In the genomic region with DNA sequence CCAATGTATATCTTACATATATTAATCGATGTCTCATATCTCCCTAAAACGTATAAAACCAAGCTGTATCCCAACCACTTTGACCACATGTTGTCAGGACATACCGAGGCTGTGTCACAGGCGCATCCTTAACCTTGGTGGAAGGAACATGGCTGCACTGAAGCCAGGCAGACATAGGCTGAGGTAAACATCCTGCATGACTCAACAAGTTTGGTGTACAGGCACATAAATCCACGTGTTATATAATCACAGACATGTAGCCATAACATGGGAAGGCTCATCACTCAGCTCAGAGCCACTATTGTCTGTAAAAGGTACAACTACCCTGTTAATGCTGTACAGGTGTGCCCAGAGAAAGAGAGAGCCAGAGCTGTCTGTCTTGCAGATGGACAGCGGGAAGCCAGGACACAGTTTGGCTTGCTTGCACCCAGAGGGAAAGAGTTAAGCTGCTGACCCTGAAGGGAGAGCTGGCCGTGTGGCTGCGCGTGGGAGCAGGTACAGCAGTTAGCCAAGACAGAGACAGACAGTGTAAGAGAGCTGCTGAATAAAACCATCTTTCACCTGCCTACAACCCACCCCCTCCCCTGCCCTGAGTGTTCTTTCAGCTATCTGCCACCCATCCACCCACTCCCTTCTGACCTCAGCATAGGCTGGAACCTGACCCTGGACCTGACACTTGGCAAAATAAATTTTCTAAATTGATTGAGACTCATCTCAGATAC, we compare ENCODE assay signal across 17 cellular contexts. TPM values are rescaled to one million over a fixed set of nuclear protein-coding genes. Genes with fewer than 3 reads are reported as not detected.
DNase-seq lines count a peak whose midpoint lies in the region; ATAC-seq, FAIRE-seq and TF ChIP-seq lines count a peak whose summit lies in the region.
"Had no signal": no experiment of that assay in that cellular context is flagged by ENCODE, and none has a peak within 500 bp of the region (broad histone marks: within the 10 kb centered on the region; RNA-seq: fewer than 3 reads in every experiment).

No MANE protein-coding gene starts in this region.

- no peaks in the 10 kb centered on the region for H3K9me3 ChIP-seq in mammary epithelial cell (replicated peaks; ENCODE audit: insufficient read depth, low read length)
- no peaks in the 10 kb centered on the region for H3K9me3 ChIP-seq in tibial artery
- H3K9me3 ChIP-seq: Caco-2 had no signal

- H3K4me3 ChIP-seq in mammary epithelial cell (replicated peaks in 1 of 3; ENCODE audit: insufficient read depth in 1 of 3, low read depth in 2 of 3, low read length in 3 of 3) (no peak overlapping the region), bronchial epithelial cell (ENCODE audit: low read depth, low read length) (no peak overlapping the region), tibial artery (no peak overlapping the region)
- H3K4me3 ChIP-seq: BLaER1 had no signal

- H3K36me3 ChIP-seq in mammary epithelial cell (ENCODE audit: insufficient read depth, low read length) (no peaks in the 10 kb centered on the region), bronchial epithelial cell (ENCODE audit: control insufficient read depth, insufficient read depth, low read length) (no peaks in the 10 kb centered on the region), tibial artery (no peaks in the 10 kb centered on the region)

- no peaks in the 10 kb centered on the region for H3K36me3 Mint-ChIP-seq in MCF 10A (ENCODE audit: insufficient read depth, unreplicated experiment)
- H3K36me3 Mint-ChIP-seq in activated naive CD4-positive, alpha-beta T cell treated with anti-CD3 and anti-CD28 coated beads for 36 hours (ENCODE audit: low read depth), result peaks cover 1% of the 10 kb centered on the region

- TF ChIP-seq CTCF in mammary epithelial cell (conservative IDR thresholded peaks at IDR 0.05 in 1 of 2, IDR thresholded peaks at IDR 0.05 in 1 of 2; ENCODE audit: extremely low read depth in 1 of 2, insufficient read depth in 1 of 2, low read depth in 1 of 2, low read length in 2 of 2), result no peak
- no peak for TF ChIP-seq CTCF in MCF 10A (IDR thresholded peaks at IDR 0.05; ENCODE audit: unreplicated experiment)
- TF ChIP-seq CTCF in bronchial epithelial cell (IDR thresholded peaks at IDR 0.05; ENCODE audit: insufficient read depth, low read length, severe bottlenecking), result no peak
- TF ChIP-seq CTCF in tibial artery (IDR thresholded peaks at IDR 0.05), result no peak

- H3K27ac Mint-ChIP-seq in MCF 10A (ENCODE audit: low read depth, unreplicated experiment), result no peak overlapping the region
- H3K27ac Mint-ChIP-seq in activated naive CD4-positive, alpha-beta T cell treated with anti-CD3 and anti-CD28 coated beads for 36 hours, result no peak overlapping the region
- H3K27ac Mint-ChIP-seq: CD8-positive, alpha-beta memory T cell had no signal

- DNase-seq in mammary epithelial cell, result no peak
- DNase-seq in MCF 10A (ENCODE audit: unreplicated experiment), result no peak
- DNase-seq in bronchial epithelial cell (ENCODE audit: low read depth), result peak; percentile 8
- peak; percentile 9 for DNase-seq in left kidney (ENCODE audit: low read depth, low spot score)
- DNase-seq in activated naive CD4-positive, alpha-beta T cell treated with anti-CD3 and anti-CD28 coated beads for 36 hours, result no peak
- no peak for DNase-seq in tibial artery
- DNase-seq: AML-193; Caco-2; CD8-positive, alpha-beta memory T cell; DND-41; GF-D8 had no signal

- no peaks in the 10 kb centered on the region for H3K9me3 Mint-ChIP-seq in MCF 10A (ENCODE audit: unreplicated experiment)
- H3K9me3 Mint-ChIP-seq in activated naive CD4-positive, alpha-beta T cell treated with anti-CD3 and anti-CD28 coated beads for 36 hours, result no peaks in the 10 kb centered on the region
- H3K9me3 Mint-ChIP-seq: CD8-positive, alpha-beta memory T cell had no signal

- H3K4me3 Mint-ChIP-seq in MCF 10A (ENCODE audit: unreplicated experiment), result no peak overlapping the region
- H3K4me3 Mint-ChIP-seq in activated naive CD4-positive, alpha-beta T cell treated with anti-CD3 and anti-CD28 coated beads for 36 hours, result no peak overlapping the region
- H3K4me3 Mint-ChIP-seq: CD8-positive, alpha-beta memory T cell had no signal

- no peak overlapping the region for H3K4me2 ChIP-seq in mammary epithelial cell (ENCODE audit: insufficient read depth, low read depth, low read length)
- H3K4me2 ChIP-seq: BLaER1 had no signal

- POLR2A ChIA-PET in MCF 10A (lab: Yijun Ruan, JAX), result interaction anchor here (0.6 to 1.2 kb wide), 2 partner anchors 32 to 205 kb away, joined by 3 to 4 read pairs; no protein-coding TSS in a partner anchor

- peaks cover 23% of the 10 kb centered on the region for H3K27me3 Mint-ChIP-seq in MCF 10A (ENCODE audit: insufficient read depth, unreplicated experiment)
- no peaks in the 10 kb centered on the region for H3K27me3 Mint-ChIP-seq in activated naive CD4-positive, alpha-beta T cell treated with anti-CD3 and anti-CD28 coated beads for 36 hours (ENCODE audit: low read depth)
- H3K27me3 Mint-ChIP-seq: CD8-positive, alpha-beta memory T cell had no signal

- peak; percentile 76 for FAIRE-seq in bronchial epithelial cell (lab: Jason Lieb, UNC)
- FAIRE-seq: H54 had no signal

- H3K4me1 Mint-ChIP-seq in MCF 10A (ENCODE audit: insufficient read depth, unreplicated experiment), result no peaks in the 10 kb centered on the region
- H3K4me1 Mint-ChIP-seq in activated naive CD4-positive, alpha-beta T cell treated with anti-CD3 and anti-CD28 coated beads for 36 hours (ENCODE audit: low read depth), result no peaks in the 10 kb centered on the region
- H3K4me1 Mint-ChIP-seq: CD8-positive, alpha-beta memory T cell had no signal

- H3K79me2 ChIP-seq in mammary epithelial cell (ENCODE audit: insufficient read depth, low read length), result no peaks in the 10 kb centered on the region

- dilution Hi-C loops in mammary epithelial cell (cut with HindIII; ENCODE audit: low sequenced_read_pairs), result no loop called here

- H2AFZ ChIP-seq in mammary epithelial cell (ENCODE audit: low read depth, low read length), result peak overlapping the region; percentile 31

- H3K4me1 ChIP-seq in mammary epithelial cell (ENCODE audit: insufficient read depth, low read length), result no peaks in the 10 kb centered on the region
- no peaks in the 10 kb centered on the region for H3K4me1 ChIP-seq in tibial artery
- H3K4me1 ChIP-seq: BLaER1, Caco-2 had no signal

- ATAC-seq in HG03354 (IDR thresholded peaks at IDR 0.05; ENCODE audit: poor library complexity, severe bottlenecking, unreplicated experiment) (no peak), GM21529 (IDR thresholded peaks at IDR 0.05; ENCODE audit: unreplicated experiment) (no peak)
- ATAC-seq: HCT116 had no signal

- intact Hi-C loops in mammary epithelial cell (cut with micrococcal nuclease) (no loop called here), MCF 10A (cut with micrococcal nuclease) (no loop called here), tibial artery (cut with DNase I; ENCODE audit: low total_unique reads) (no loop called here)
- intact Hi-C loops in activated naive CD4-positive, alpha-beta T cell treated with anti-CD3 and anti-CD28 coated beads for 36 hours (cut with micrococcal nuclease), result no loop called here

- BruUV-seq in mammary epithelial cell (replicated peaks; lab: Mats Ljungman, UMichigan) (no TSS peak), MCF 10A (replicated peaks; lab: Mats Ljungman, UMichigan) (no TSS peak)

- CTCF ChIA-PET in mammary epithelial cell (lab: Charles Lee; ENCODE audit: low non-redundant PET) (interaction anchor here (0.7 to 1.2 kb wide), 2 partner anchors 14 to 25 kb away, joined by 3 to 9 read pairs; no protein-coding TSS in a partner anchor), MCF 10A (lab: Yijun Ruan, JAX) (interaction anchor here (0.5 to 6.6 kb wide), 6 partner anchors 10 to 81 kb away, joined by 3 to 58 read pairs (median 3); a partner anchor contains a TSS)
- CTCF ChIA-PET in activated naive CD4-positive, alpha-beta T cell treated with anti-CD3 and anti-CD28 coated beads for 36 hours (lab: Charles Lee), result interaction anchor here (1.0 to 1.2 kb wide), 2 partner anchors 14 to 15 kb away, joined by 4 to 8 read pairs; no protein-coding TSS in a partner anchor

- H3K27me3 ChIP-seq in mammary epithelial cell (ENCODE audit: insufficient read depth, low read length) (no peaks in the 10 kb centered on the region), bronchial epithelial cell (ENCODE audit: control insufficient read depth, insufficient read depth, low read length) (no peaks in the 10 kb centered on the region), tibial artery (no peaks in the 10 kb centered on the region)
- H3K27me3 ChIP-seq: BLaER1 had no signal

- in situ Hi-C loops in mammary epithelial cell (cut with MboI; ENCODE audit: low sequenced_read_pairs in 2 of 2), result no loop called here

- 39% methylated on average over 8 of the region's 9 CpGs for WGBS in mammary epithelial cell (ENCODE audit: low coverage, missing lambda C conversion rate)

- no peak overlapping the region for H3K9ac ChIP-seq in mammary epithelial cell (ENCODE audit: insufficient read depth, low read length)
- H3K9ac ChIP-seq: BLaER1 had no signal

- no peak overlapping the region for H3K27ac ChIP-seq in mammary epithelial cell (ENCODE audit: insufficient read depth, low read depth, low read length)
- H3K27ac ChIP-seq in tibial artery, result no peak overlapping the region
- H3K27ac ChIP-seq: 22Rv1, BLaER1 had no signal

- no peaks in the 10 kb centered on the region for H4K20me1 ChIP-seq in mammary epithelial cell (ENCODE audit: insufficient read depth, low read length)
- H4K20me1 ChIP-seq: BLaER1 had no signal

RNA-seq across cellular contexts. Expression of a gene that starts 22.3 kb away (rescaled TPM):
- total RNA-seq in mammary epithelial cell, result 10 to 100 TPM; 12.0 to 19.7 TPM
- polyA plus RNA-seq in mammary epithelial cell, result 4.9 TPM
- 7.8 TPM for polyA minus RNA-seq in mammary epithelial cell
- total RNA-seq in MCF 10A (2022), result 11.4 and 12.5 TPM in 2 replicates
- 11.8 and 13.4 TPM in 2 replicates for total RNA-seq in bronchial epithelial cell
- total RNA-seq in activated naive CD4-positive, alpha-beta T cell treated with anti-CD3 and anti-CD28 coated beads for 36 hours, result 10 to 100 TPM; 12.1 to 12.6 TPM

Comparison
In these comparisons a context has a peak if more than half of its experiments do, and no peak if none do; other contexts are left out.
1. DNase-seq: peak in bronchial epithelial cell (single experiment) and left kidney (single experiment); none in mammary epithelial cell (single experiment), MCF 10A (single experiment), activated naive CD4-positive, alpha-beta T cell treated with anti-CD3 and anti-CD28 coated beads for 36 hours (single experiment) and tibial artery (0 of 2).